ENCODE assay signal across 1 cellular context in the genomic region with DNA sequence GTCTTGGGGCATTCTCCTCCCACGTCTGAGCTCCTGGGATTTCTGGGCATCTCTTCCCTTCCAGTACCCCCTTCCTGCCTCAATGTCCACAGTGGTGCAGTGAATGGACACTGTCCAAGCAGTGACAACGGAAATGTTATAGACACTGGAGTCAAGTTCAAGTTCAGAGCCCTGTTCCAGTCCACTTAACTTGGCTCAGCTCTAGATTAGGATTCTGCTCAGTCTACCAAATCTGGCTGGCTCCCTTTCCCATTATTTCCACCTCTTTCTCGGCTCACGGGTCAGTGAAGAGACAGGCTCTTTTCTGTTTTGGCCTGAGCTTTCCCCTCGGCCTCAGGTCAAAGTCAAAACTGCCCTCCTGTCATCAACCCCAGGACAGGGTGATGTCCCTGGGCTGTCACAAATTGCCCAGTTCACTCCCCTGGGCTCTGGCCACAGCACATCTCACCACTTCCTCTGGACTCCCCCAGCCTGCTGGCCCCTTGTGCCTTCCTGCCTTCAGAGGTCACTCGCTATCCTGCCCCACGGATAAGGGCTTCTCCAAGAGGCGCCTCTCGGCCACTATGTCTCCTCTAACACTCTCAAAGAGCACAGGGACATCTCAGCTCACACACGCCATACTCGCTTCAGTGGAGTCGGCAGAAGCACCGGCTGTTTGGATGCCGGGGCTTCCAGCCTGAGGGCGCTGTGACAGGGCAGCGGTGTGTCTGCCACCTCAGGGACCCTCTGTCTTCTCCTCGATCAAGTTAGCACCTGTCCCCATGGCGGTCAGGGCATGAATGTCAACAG.
TF ChIP-seq lines count a peak whose summit lies in the region.

No MANE protein-coding gene starts in this region.

TF ChIP-seq in GM12878, 131 proteins besides CTCF, POLR2A, EP300 and RAD21:
- TF ChIP-seq YY1 (IDR thresholded peaks at IDR 0.05; ENCODE audit: low read depth, low read length) (no peak), RFX5 (IDR thresholded peaks at IDR 0.05; ENCODE audit: low read depth, low read length) (no peak), ATF7 (IDR thresholded peaks at IDR 0.05; ENCODE audit: low read depth) (no peak), SIX5 (IDR thresholded peaks at IDR 0.05; ENCODE audit: low read depth, low read length, severe bottlenecking) (no peak), ZNF274 (IDR thresholded peaks at IDR 0.05; ENCODE audit: insufficient read depth, insufficient read length) (no peak)
- TF ChIP-seq, protein P1, sequence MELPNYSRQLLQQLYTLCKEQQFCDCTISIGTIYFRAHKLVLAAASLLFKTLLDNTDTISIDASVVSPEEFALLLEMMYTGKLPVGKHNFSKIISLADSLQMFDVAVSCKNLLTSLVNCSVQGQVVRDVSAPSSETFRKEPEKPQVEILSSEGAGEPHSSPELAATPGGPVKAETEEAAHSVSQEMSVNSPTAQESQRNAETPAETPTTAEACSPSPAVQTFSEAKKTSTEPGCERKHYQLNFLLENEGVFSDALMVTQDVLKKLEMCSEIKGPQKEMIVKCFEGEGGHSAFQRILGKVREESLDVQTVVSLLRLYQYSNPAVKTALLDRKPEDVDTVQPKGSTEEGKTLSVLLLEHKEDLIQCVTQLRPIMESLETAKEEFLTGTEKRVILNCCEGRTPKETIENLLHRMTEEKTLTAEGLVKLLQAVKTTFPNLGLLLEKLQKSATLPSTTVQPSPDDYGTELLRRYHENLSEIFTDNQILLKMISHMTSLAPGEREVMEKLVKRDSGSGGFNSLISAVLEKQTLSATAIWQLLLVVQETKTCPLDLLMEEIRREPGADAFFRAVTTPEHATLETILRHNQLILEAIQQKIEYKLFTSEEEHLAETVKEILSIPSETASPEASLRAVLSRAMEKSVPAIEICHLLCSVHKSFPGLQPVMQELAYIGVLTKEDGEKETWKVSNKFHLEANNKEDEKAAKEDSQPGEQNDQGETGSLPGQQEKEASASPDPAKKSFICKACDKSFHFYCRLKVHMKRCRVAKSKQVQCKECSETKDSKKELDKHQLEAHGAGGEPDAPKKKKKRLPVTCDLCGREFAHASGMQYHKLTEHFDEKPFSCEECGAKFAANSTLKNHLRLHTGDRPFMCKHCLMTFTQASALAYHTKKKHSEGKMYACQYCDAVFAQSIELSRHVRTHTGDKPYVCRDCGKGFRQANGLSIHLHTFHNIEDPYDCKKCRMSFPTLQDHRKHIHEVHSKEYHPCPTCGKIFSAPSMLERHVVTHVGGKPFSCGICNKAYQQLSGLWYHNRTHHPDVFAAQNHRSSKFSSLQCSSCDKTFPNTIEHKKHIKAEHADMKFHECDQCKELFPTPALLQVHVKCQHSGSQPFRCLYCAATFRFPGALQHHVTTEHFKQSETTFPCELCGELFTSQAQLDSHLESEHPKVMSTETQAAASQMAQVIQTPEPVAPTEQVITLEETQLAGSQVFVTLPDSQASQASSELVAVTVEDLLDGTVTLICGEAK (IDR thresholded peaks at IDR 0.05; ENCODE audit: borderline replicate concordance) = no peak
- TF ChIP-seq, protein P2, sequence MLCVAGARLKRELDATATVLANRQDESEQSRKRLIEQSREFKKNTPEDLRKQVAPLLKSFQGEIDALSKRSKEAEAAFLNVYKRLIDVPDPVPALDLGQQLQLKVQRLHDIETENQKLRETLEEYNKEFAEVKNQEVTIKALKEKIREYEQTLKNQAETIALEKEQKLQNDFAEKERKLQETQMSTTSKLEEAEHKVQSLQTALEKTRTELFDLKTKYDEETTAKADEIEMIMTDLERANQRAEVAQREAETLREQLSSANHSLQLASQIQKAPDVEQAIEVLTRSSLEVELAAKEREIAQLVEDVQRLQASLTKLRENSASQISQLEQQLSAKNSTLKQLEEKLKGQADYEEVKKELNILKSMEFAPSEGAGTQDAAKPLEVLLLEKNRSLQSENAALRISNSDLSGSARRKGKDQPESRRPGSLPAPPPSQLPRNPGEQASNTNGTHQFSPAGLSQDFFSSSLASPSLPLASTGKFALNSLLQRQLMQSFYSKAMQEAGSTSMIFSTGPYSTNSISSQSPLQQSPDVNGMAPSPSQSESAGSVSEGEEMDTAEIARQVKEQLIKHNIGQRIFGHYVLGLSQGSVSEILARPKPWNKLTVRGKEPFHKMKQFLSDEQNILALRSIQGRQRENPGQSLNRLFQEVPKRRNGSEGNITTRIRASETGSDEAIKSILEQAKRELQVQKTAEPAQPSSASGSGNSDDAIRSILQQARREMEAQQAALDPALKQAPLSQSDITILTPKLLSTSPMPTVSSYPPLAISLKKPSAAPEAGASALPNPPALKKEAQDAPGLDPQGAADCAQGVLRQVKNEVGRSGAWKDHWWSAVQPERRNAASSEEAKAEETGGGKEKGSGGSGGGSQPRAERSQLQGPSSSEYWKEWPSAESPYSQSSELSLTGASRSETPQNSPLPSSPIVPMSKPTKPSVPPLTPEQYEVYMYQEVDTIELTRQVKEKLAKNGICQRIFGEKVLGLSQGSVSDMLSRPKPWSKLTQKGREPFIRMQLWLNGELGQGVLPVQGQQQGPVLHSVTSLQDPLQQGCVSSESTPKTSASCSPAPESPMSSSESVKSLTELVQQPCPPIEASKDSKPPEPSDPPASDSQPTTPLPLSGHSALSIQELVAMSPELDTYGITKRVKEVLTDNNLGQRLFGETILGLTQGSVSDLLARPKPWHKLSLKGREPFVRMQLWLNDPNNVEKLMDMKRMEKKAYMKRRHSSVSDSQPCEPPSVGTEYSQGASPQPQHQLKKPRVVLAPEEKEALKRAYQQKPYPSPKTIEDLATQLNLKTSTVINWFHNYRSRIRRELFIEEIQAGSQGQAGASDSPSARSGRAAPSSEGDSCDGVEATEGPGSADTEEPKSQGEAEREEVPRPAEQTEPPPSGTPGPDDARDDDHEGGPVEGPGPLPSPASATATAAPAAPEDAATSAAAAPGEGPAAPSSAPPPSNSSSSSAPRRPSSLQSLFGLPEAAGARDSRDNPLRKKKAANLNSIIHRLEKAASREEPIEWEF (IDR thresholded peaks at IDR 0.05; ENCODE audit: insufficient replicate concordance, low read depth, low read length) = no peak
